Comparison of ENCODE assay signal across 1 cellular context in genomic region chr14:54135804-54136280, GRCh38.
A peak's percentile ranks its signal among the peaks of the same experiment; 100 is the strongest.
TF ChIP-seq lines count a peak whose summit lies in the region.

No MANE protein-coding gene starts in this region.

TF ChIP-seq in HepG2, 621 proteins besides CTCF, POLR2A, EP300 and RAD21 (continued from another document and continues in another):
- TF ChIP-seq PRDM10 (CRISPR knock-in tag; IDR thresholded peaks at IDR 0.05; ENCODE audit: low read depth) (no peak; the same call in 1 of the 2 replicates), ZNF225 (CRISPR knock-in tag; IDR thresholded peaks at IDR 0.05) (no peak), ZNF20 (CRISPR knock-in tag; IDR thresholded peaks at IDR 0.05) (0 out of 2 replicates have a peak, but pooled peaks have one; percentile 54), THRA (CRISPR knock-in tag; IDR thresholded peaks at IDR 0.05; ENCODE audit: borderline replicate concordance) (peak; percentile 93), PAXIP1 (CRISPR knock-in tag; conservative IDR thresholded peaks at IDR 0.05) (peak; percentile 84), ZNF569 (CRISPR knock-in tag; IDR thresholded peaks at IDR 0.05; ENCODE audit: borderline replicate concordance) (no peak), ZFP36L1 (CRISPR knock-in tag; IDR thresholded peaks at IDR 0.05) (no peak), MXD4 (CRISPR knock-in tag; IDR thresholded peaks at IDR 0.05) (peak; percentile 60; the same call in 1 of the 2 replicates), ETV6 (CRISPR knock-in tag; conservative IDR thresholded peaks at IDR 0.05) (no peak), SPEN (CRISPR knock-in tag; IDR thresholded peaks at IDR 0.05; ENCODE audit: low read depth) (no peak), TARDBP (CRISPR knock-in tag; IDR thresholded peaks at IDR 0.05) (peak; percentile 85), SAFB2 (CRISPR knock-in tag; IDR thresholded peaks at IDR 0.05; ENCODE audit: borderline replicate concordance, low read depth) (no peak), ZNF318 (CRISPR knock-in tag; IDR thresholded peaks at IDR 0.05) (no peak), ZNF326 (CRISPR knock-in tag; IDR thresholded peaks at IDR 0.05; ENCODE audit: borderline replicate concordance) (no peak), NCOA2 (CRISPR knock-in tag; IDR thresholded peaks at IDR 0.05) (peak; percentile 98), NRL (CRISPR knock-in tag; IDR thresholded peaks at IDR 0.05; ENCODE audit: borderline replicate concordance) (no peak), ZNF234 (CRISPR knock-in tag; conservative IDR thresholded peaks at IDR 0.05) (no peak), PLRG1 (conservative IDR thresholded peaks at IDR 0.05) (no peak), HIC2 (CRISPR knock-in tag; IDR thresholded peaks at IDR 0.05; ENCODE audit: low read depth) (no peak), ZNF687 (CRISPR knock-in tag; IDR thresholded peaks at IDR 0.05) (no peak), MED8 (CRISPR knock-in tag; IDR thresholded peaks at IDR 0.05; ENCODE audit: insufficient replicate concordance) (peak; percentile 86), MYPOP (CRISPR knock-in tag; IDR thresholded peaks at IDR 0.05) (peak; percentile 64; the same call in 1 of the 2 replicates), MAFG (CRISPR knock-in tag; IDR thresholded peaks at IDR 0.05) (no peak), ZNF362 (CRISPR knock-in tag; IDR thresholded peaks at IDR 0.05; ENCODE audit: borderline replicate concordance) (peak; percentile 72; the same call in 1 of the 2 replicates), ZNF224 (CRISPR knock-in tag; IDR thresholded peaks at IDR 0.05) (no peak), ZFP90 (CRISPR knock-in tag; IDR thresholded peaks at IDR 0.05; ENCODE audit: borderline replicate concordance) (no peak)
